In the genomic region with DNA sequence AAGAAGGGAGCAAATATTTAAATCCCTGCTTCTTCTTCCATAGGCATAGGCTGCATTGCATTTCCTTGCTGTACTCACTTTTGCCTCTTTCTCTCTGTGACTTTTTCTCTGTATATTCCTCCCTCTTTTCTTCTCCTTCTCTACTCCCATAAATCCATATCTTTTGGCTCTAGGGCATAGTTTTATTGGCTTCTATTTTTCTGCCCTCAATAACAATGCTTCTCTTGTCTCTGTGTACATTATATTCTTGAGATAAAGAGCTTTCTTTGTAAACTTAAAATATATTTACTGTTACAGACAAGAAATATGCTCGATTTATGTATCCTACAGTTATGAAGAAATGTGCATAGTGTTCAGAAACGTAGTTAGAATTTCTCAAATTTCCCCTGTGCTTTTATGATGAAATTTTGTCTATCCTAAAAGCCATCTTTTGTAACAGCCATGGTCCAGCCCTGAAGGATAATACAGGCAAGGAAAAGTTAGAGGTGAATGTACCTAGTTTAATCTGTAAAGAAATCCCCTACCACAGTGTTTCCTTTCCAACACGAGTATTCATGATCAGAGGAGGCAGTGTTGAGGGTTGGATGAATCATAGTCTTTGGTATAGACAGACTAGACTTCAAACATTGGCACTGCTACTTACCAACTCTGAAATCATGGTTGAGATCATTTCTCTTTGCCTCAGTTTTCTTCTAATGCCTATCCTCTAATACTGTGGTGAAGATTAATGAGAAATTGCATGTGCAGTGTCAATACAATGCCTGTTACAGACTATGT, we compare ENCODE assay signal across 19 cellular contexts.
DNase-seq lines count a peak whose midpoint lies in the region; ATAC-seq and TF ChIP-seq lines count a peak whose summit lies in the region.
"Had no signal": no experiment of that assay in that cellular context is flagged by ENCODE, and none has a peak within 500 bp of the region (broad histone marks: within the 10 kb centered on the region; RNA-seq: fewer than 3 reads in every experiment).

No MANE protein-coding gene starts in this region.

- peaks cover 32% of the 10 kb centered on the region for H3K4me1 ChIP-seq in OCI-LY3 (ENCODE audit: low read length)
- H3K4me1 ChIP-seq: Peyer's patch had no signal

- H3K27me3 ChIP-seq in OCI-LY3 (ENCODE audit: low read depth, low read length) = no peaks in the 10 kb centered on the region
- H3K27me3 ChIP-seq: Peyer's patch had no signal

- peak; percentile 18 for ATAC-seq in left colon
- no peak for ATAC-seq in activated T-cell treated with anti-CD3 and anti-CD28 coated beads, Interleukin-2, amount 50 U/mL, for 4 hours
- ATAC-seq: K562 had no signal

- H3K36me3 ChIP-seq in OCI-LY3 (replicated peaks; ENCODE audit: low read depth, low read length) = no peaks in the 10 kb centered on the region
- H3K36me3 ChIP-seq: Peyer's patch had no signal

- peak overlapping the region; percentile 72 for H3K4me2 ChIP-seq in OCI-LY3 (ENCODE audit: low read length)

- H3K4me3 ChIP-seq in OCI-LY3 (ENCODE audit: low read length) = peak overlapping the region; percentile 33
- H3K4me3 ChIP-seq: K562, Peyer's patch had no signal

- no peaks in the 10 kb centered on the region for H3K79me2 ChIP-seq in OCI-LY3 (ENCODE audit: low read length)

- DNase-seq in epidermal melanocyte (ENCODE audit: insufficient read length, low spot score) = peak; percentile 56
- DNase-seq in left colon = no peak
- DNase-seq in NCI-H446 (lab: John Stamatoyannopoulos, UW) = no peak
- DNase-seq in activated T-cell treated with anti-CD3 and anti-CD28 coated beads, Interleukin-2, amount 50 U/mL, for 4 hours = no peak
- no peak for DNase-seq in activated CD8-positive, alpha-beta memory T cell treated with anti-CD3 and anti-CD28 coated beads, Interleukin-2, amount 50 U/mL, for 48 hours
- DNase-seq in stimulated activated CD4-positive, alpha-beta T cell treated with anti-CD3 and anti-CD28 coated beads, Interleukin-4, amount 100 ng/mL, for 1 hour = no peak
- DNase-seq: EL, GF-D8, H9, NCI-H1092 treated with DMSO at 0.1 percent for 48 hours, NCI-H1436 treated with DMSO at 0.1 percent for 48 hours, NCI-H1930, NCI-H510A treated with DMSO at 0.1 percent for 48 hours, NCI-H748 treated with DMSO at 0.1 percent for 48 hours, Peyer's patch had no signal

- no peak overlapping the region for H2AFZ ChIP-seq in OCI-LY3 (ENCODE audit: low read depth, low read length)

- H3K4me1 Mint-ChIP-seq in activated T-cell treated with anti-CD3 and anti-CD28 coated beads, Interleukin-2, amount 50 U/mL, for 4 hours (ENCODE audit: low read depth) = no peaks in the 10 kb centered on the region
- H3K4me1 Mint-ChIP-seq: B cell had no signal

- no peaks in the 10 kb centered on the region for H3K9me3 Mint-ChIP-seq in activated T-cell treated with anti-CD3 and anti-CD28 coated beads, Interleukin-2, amount 50 U/mL, for 4 hours
- H3K9me3 Mint-ChIP-seq: H9 had no signal

- peaks cover 5% of the 10 kb centered on the region for H3K27me3 Mint-ChIP-seq in activated T-cell treated with anti-CD3 and anti-CD28 coated beads, Interleukin-2, amount 50 U/mL, for 4 hours (ENCODE audit: low read depth)

- TF ChIP-seq CTCF in 22Rv1 (IDR thresholded peaks at IDR 0.05) (no peak), OCI-LY3 (IDR thresholded peaks at IDR 0.05; ENCODE audit: low read depth, low read length) (no peak)

- no peaks in the 10 kb centered on the region for H3K36me3 Mint-ChIP-seq in activated T-cell treated with anti-CD3 and anti-CD28 coated beads, Interleukin-2, amount 50 U/mL, for 4 hours (ENCODE audit: insufficient read depth)

- intact Hi-C loops in left colon (cut with DNase I, micrococcal nuclease) = no loop called here

- H3K4me3 Mint-ChIP-seq in activated T-cell treated with anti-CD3 and anti-CD28 coated beads, Interleukin-2, amount 50 U/mL, for 4 hours = no peak overlapping the region
- H3K4me3 Mint-ChIP-seq: B cell, H9 had no signal

- no peaks in the 10 kb centered on the region for H4K20me1 ChIP-seq in OCI-LY3 (ENCODE audit: insufficient read depth, low read length)

- H3K9ac ChIP-seq in OCI-LY3 (ENCODE audit: low read length) = no peak overlapping the region

- no peaks in the 10 kb centered on the region for H3K9me3 ChIP-seq in OCI-LY3 (ENCODE audit: insufficient read depth, low read length)
- H3K9me3 ChIP-seq: Peyer's patch had no signal

- H3K27ac ChIP-seq in 22Rv1 (peak overlapping the region; percentile 14; the same call in 1 of the 2 replicates), OCI-LY3 (ENCODE audit: low read length) (peak overlapping the region; percentile 74)
- H3K27ac ChIP-seq: Peyer's patch had no signal
